ENCODE assay signal across 9 cellular contexts in genomic region chr2:209380278-209380677, GRCh38. TPM values are rescaled to one million over a fixed set of nuclear protein-coding genes. Genes with fewer than 3 reads are reported as not detected.
DNase-seq lines count a peak whose midpoint lies in the region; ATAC-seq, FAIRE-seq and TF ChIP-seq lines count a peak whose summit lies in the region.
"Had no signal": no experiment of that assay in that cellular context is flagged by ENCODE, and none has a peak within 500 bp of the region (broad histone marks: within the 10 kb centered on the region; RNA-seq: fewer than 3 reads in every experiment).

No MANE protein-coding gene starts in this region.

- intact Hi-C loops in mucosa of descending colon (cut with DNase I, micrococcal nuclease): no loop called here

- peaks cover 2% of the 10 kb centered on the region for H3K9me3 ChIP-seq in mucosa of descending colon

- no peak for FAIRE-seq in H54 (lab: Jason Lieb, UNC)

- DNase-seq in NCI-H2029 treated with DMSO at 0.1 percent for 48 hours (lab: John Stamatoyannopoulos, UW): peak; percentile 15
- peak; percentile 5 for DNase-seq in medulla oblongata (ENCODE audit: extremely low spot score)
- DNase-seq in mucosa of descending colon: no peak
- no peak for DNase-seq in H54 (ENCODE audit: insufficient read length, low spot score)
- DNase-seq in stimulated activated CD4-positive, alpha-beta T cell treated with anti-CD3 and anti-CD28 coated beads, Interleukin-4, amount 100 ng/mL, for 1 hour: no peak
- DNase-seq: effector CD8-positive, alpha-beta T cell; stimulated activated naive CD8-positive, alpha-beta T cell treated with anti-CD3 and anti-CD28 coated beads, Interleukin-15, Interleukin-2, amounts not matched to agents 100 U/mL and 50 U/mL, for 24 hours had no signal

- ATAC-seq in GM19324 (IDR thresholded peaks at IDR 0.05; ENCODE audit: low FRiP score, unreplicated experiment) (peak; percentile 99), HG02943 (IDR thresholded peaks at IDR 0.05; ENCODE audit: low read depth, unreplicated experiment) (peak; percentile 100), mucosa of descending colon (no peak)
- ATAC-seq: stimulated activated naive CD8-positive, alpha-beta T cell treated with anti-CD3 and anti-CD28 coated beads, Interleukin-15, Interleukin-2, amounts not matched to agents 100 U/mL and 50 U/mL, for 24 hours had no signal

- H3K4me3 ChIP-seq in mucosa of descending colon: no peak overlapping the region

- no peaks in the 10 kb centered on the region for H3K4me1 ChIP-seq in mucosa of descending colon (ENCODE audit: low read depth)

- no peak for TF ChIP-seq POLR2A in H54 (IDR thresholded peaks at IDR 0.05; ENCODE audit: low read depth, low read length)

- H3K36me3 ChIP-seq in mucosa of descending colon (ENCODE audit: low read depth): no peaks in the 10 kb centered on the region

- no peak for TF ChIP-seq CTCF in mucosa of descending colon (IDR thresholded peaks at IDR 0.05)

RNA-seq across cellular contexts. Expression of gene MAP2, which starts 43.6 kb away (rescaled TPM):
- 1 to 10 TPM; 2.3 to 8.4 (median 2.5) TPM for total RNA-seq in mucosa of descending colon

Comparison
In these comparisons a context has a peak if more than half of its experiments do, and no peak if none do; other contexts are left out.
1. DNase-seq: peak in NCI-H2029 treated with DMSO at 0.1 percent for 48 hours (single experiment) and medulla oblongata (single experiment); none in mucosa of descending colon (0 of 3), H54 (single experiment) and stimulated activated CD4-positive, alpha-beta T cell treated with anti-CD3 and anti-CD28 coated beads, Interleukin-4, amount 100 ng/mL, for 1 hour (single experiment).